Comparison of ENCODE assay signal across 11 cellular contexts in the genomic region with DNA sequence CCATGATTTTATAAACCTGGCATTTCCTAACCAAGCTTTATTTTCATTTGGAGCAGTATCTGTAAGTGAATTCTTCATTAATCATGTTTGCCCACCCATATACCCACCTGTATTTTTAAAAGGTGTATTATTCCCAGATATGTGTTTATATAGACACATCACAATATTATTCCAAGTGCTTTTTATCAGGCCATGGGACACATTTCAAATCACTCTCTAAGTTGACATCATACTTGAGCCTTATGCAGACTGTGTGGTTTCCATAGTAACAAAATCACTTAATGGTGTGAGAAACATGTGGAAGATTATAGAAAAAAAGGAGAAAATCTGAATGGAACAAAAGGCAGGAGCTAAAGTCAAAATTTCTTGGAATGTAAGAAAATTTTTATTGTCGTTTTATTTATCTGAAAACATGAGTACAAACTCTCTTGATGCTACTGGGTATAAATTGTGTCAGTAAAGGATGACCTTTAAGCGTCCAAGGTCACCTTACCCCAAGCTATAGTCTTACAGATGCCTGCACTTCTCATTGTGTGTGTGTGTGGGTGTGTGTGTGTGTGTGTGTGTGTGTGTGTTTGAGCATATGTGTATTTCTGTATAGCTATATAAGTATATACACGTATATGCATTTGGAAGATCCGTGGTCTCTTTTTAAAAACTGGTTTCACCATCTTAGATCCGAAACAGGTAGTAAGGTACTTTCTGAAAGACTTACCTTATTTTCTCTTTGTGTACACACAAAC.
DNase-seq lines count a peak whose midpoint lies in the region; ATAC-seq and TF ChIP-seq lines count a peak whose summit lies in the region.
"Had no signal": no experiment of that assay in that cellular context is flagged by ENCODE, and none has a peak within 500 bp of the region (broad histone marks: within the 10 kb centered on the region; RNA-seq: fewer than 3 reads in every experiment).

No MANE protein-coding gene starts in this region.

- no peaks in the 10 kb centered on the region for H3K27me3 Mint-ChIP-seq in CD8-positive, alpha-beta T cell (ENCODE audit: low read depth)
- no peaks in the 10 kb centered on the region for H3K27me3 Mint-ChIP-seq in chondrocyte (ENCODE audit: low read depth)

- CTCF ChIA-PET in CD8-positive, alpha-beta T cell (lab: Charles Lee), result interaction anchor here (0.7 to 2.2 kb wide), 12 partner anchors 10 to 237 kb away, joined by 3 to 12 read pairs (median 3); partner anchors contain the start of gene FYN

- H3K4me3 ChIP-seq in CD8-positive, alpha-beta T cell (ENCODE audit: low read depth, low read length), result no peak overlapping the region
- H3K4me3 ChIP-seq in neural cell (ENCODE audit: low read length) (peak overlapping the region; percentile 26), HAP-1 (no peak overlapping the region), mucosa of descending colon (no peak overlapping the region)

- peak overlapping the region; percentile 97 for H3K27ac Mint-ChIP-seq in CD8-positive, alpha-beta T cell
- H3K27ac Mint-ChIP-seq in chondrocyte (ENCODE audit: unreplicated experiment), result peak overlapping the region; percentile 98

- no peaks in the 10 kb centered on the region for H3K36me3 ChIP-seq in CD8-positive, alpha-beta T cell (ENCODE audit: insufficient read depth, low read length)
- no peaks in the 10 kb centered on the region for H3K36me3 ChIP-seq in neural cell (ENCODE audit: insufficient read depth, low read length)
- H3K36me3 ChIP-seq in HAP-1 (replicated peaks), result no peaks in the 10 kb centered on the region
- no peaks in the 10 kb centered on the region for H3K36me3 ChIP-seq in mucosa of descending colon (ENCODE audit: low read depth)

- no peak for DNase-seq in CD8-positive, alpha-beta T cell
- DNase-seq in NCI-H2171 treated with DMSO at 0.1 percent for 48 hours (lab: John Stamatoyannopoulos, UW) (peak; percentile 36), chondrocyte (ENCODE audit: low spot score) (no peak), HAP-1 (ENCODE audit: low spot score in 2 of 2) (no peak), mucosa of descending colon (no peak)
- DNase-seq: hippocampal formation, NCI-H1092, retina had no signal

- H3K27me3 ChIP-seq in CD8-positive, alpha-beta T cell (ENCODE audit: insufficient read depth, low read length), result no peaks in the 10 kb centered on the region
- H3K27me3 ChIP-seq in neural cell (ENCODE audit: insufficient read depth, low read depth, low read length), result no peaks in the 10 kb centered on the region
- H3K27me3 ChIP-seq in HAP-1 (ENCODE audit: low read depth), result peaks cover 6% of the 10 kb centered on the region; the same call in 1 of the 2 replicates

- peaks cover 77% of the 10 kb centered on the region for H3K4me1 Mint-ChIP-seq in CD8-positive, alpha-beta T cell (ENCODE audit: low read depth)
- peaks cover 36% of the 10 kb centered on the region for H3K4me1 Mint-ChIP-seq in chondrocyte (ENCODE audit: low read depth)

- H3K9ac ChIP-seq in neural cell (ENCODE audit: low read length), result peak overlapping the region; percentile 50

- H3K4me1 ChIP-seq in CD8-positive, alpha-beta T cell (ENCODE audit: insufficient read depth, low read length), result peaks cover 73% of the 10 kb centered on the region
- no peaks in the 10 kb centered on the region for H3K4me1 ChIP-seq in HAP-1
- H3K4me1 ChIP-seq in mucosa of descending colon (ENCODE audit: low read depth), result no peaks in the 10 kb centered on the region

- intact Hi-C loops in CD8-positive, alpha-beta T cell (cut with DNase I, micrococcal nuclease), result loop anchor here (1.0 to 5.0 kb wide), 4 partner anchors 15 to 1157 kb away; partner anchors contain the start of genes FYN (in 2 of the 2) and CDK19 (in 1 of the 2)
- intact Hi-C loops in mucosa of descending colon (cut with DNase I, micrococcal nuclease), result no loop called here

- peak overlapping the region; percentile 43 for H3K4me2 ChIP-seq in neural cell (ENCODE audit: low read length)

- in situ Hi-C loops in HAP-1 (cut with MboI; ENCODE audit: low sequenced_read_pairs), result no loop called here

- no peak for TF ChIP-seq RAD21 in neural cell (conservative IDR thresholded peaks at IDR 0.05)

- no peak for ATAC-seq in CD8-positive, alpha-beta T cell
- ATAC-seq in GM18909 (IDR thresholded peaks at IDR 0.05; ENCODE audit: poor library complexity, unreplicated experiment) (no peak), mucosa of descending colon (no peak), HG03457 (IDR thresholded peaks at IDR 0.05; ENCODE audit: unreplicated experiment) (no peak)

- H3K79me2 ChIP-seq in neural cell (replicated peaks; ENCODE audit: insufficient read depth, low read length), result no peaks in the 10 kb centered on the region

- H2AFZ ChIP-seq in neural cell (ENCODE audit: low read depth, low read length), result no peak overlapping the region

- H3K9me3 ChIP-seq in CD8-positive, alpha-beta T cell (ENCODE audit: low read length), result no peaks in the 10 kb centered on the region
- H3K9me3 ChIP-seq in neural cell (ENCODE audit: low read length), result no peaks in the 10 kb centered on the region
- no peaks in the 10 kb centered on the region for H3K9me3 ChIP-seq in HAP-1
- no peaks in the 10 kb centered on the region for H3K9me3 ChIP-seq in mucosa of descending colon

- POLR2A ChIA-PET in CD8-positive, alpha-beta T cell (lab: Charles Lee), result interaction anchor here (0.6 to 2.8 kb wide), 12 partner anchors 11 to 180 kb away, joined by 3 to 17 read pairs (median 4); partner anchors contain the start of gene FYN

- no peak for TF ChIP-seq CTCF in CD8-positive, alpha-beta T cell (IDR thresholded peaks at IDR 0.05)
- TF ChIP-seq CTCF in chondrocyte (IDR thresholded peaks at IDR 0.05), result no peak
- TF ChIP-seq CTCF in neural cell (IDR thresholded peaks at IDR 0.05; ENCODE audit: poor library complexity, severe bottlenecking), result no peak
- TF ChIP-seq CTCF in mucosa of descending colon (IDR thresholded peaks at IDR 0.05), result no peak

- H3K27ac ChIP-seq in CD8-positive, alpha-beta T cell (ENCODE audit: low read depth, low read length), result peak overlapping the region; percentile 78
- H3K27ac ChIP-seq in neural cell (ENCODE audit: low read length), result peak overlapping the region; percentile 85

- no peaks in the 10 kb centered on the region for H3K9me2 ChIP-seq in neural cell (ENCODE audit: insufficient read depth, low read length)

- H4K20me1 ChIP-seq in neural cell (ENCODE audit: insufficient read depth), result no peaks in the 10 kb centered on the region

- no peaks in the 10 kb centered on the region for H3F3A ChIP-seq in neural cell (ENCODE audit: insufficient read depth, low read length, poor library complexity, severe bottlenecking)

- H3K36me3 Mint-ChIP-seq in CD8-positive, alpha-beta T cell, result no peaks in the 10 kb centered on the region
- H3K36me3 Mint-ChIP-seq in chondrocyte (ENCODE audit: low read depth), result no peaks in the 10 kb centered on the region

- peak overlapping the region; percentile 56 for H3K4me3 Mint-ChIP-seq in CD8-positive, alpha-beta T cell
- peak overlapping the region; percentile 62 for H3K4me3 Mint-ChIP-seq in chondrocyte (ENCODE audit: unreplicated experiment)

- TF ChIP-seq EP300 in neural cell (conservative IDR thresholded peaks at IDR 0.05; ENCODE audit: poor library complexity, severe bottlenecking), result peak; percentile 64

- no peaks in the 10 kb centered on the region for H3K9me3 Mint-ChIP-seq in CD8-positive, alpha-beta T cell
- H3K9me3 Mint-ChIP-seq in chondrocyte (ENCODE audit: low read depth), result no peaks in the 10 kb centered on the region

TF ChIP-seq in neural cell, 6 proteins besides CTCF, POLR2A, EP300 and RAD21:
- peak; percentile 46 for TF ChIP-seq MXI1 (conservative IDR thresholded peaks at IDR 0.05; ENCODE audit: poor library complexity, severe bottlenecking)
- TF ChIP-seq, protein P1, sequence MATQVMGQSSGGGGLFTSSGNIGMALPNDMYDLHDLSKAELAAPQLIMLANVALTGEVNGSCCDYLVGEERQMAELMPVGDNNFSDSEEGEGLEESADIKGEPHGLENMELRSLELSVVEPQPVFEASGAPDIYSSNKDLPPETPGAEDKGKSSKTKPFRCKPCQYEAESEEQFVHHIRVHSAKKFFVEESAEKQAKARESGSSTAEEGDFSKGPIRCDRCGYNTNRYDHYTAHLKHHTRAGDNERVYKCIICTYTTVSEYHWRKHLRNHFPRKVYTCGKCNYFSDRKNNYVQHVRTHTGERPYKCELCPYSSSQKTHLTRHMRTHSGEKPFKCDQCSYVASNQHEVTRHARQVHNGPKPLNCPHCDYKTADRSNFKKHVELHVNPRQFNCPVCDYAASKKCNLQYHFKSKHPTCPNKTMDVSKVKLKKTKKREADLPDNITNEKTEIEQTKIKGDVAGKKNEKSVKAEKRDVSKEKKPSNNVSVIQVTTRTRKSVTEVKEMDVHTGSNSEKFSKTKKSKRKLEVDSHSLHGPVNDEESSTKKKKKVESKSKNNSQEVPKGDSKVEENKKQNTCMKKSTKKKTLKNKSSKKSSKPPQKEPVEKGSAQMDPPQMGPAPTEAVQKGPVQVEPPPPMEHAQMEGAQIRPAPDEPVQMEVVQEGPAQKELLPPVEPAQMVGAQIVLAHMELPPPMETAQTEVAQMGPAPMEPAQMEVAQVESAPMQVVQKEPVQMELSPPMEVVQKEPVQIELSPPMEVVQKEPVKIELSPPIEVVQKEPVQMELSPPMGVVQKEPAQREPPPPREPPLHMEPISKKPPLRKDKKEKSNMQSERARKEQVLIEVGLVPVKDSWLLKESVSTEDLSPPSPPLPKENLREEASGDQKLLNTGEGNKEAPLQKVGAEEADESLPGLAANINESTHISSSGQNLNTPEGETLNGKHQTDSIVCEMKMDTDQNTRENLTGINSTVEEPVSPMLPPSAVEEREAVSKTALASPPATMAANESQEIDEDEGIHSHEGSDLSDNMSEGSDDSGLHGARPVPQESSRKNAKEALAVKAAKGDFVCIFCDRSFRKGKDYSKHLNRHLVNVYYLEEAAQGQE (IDR thresholded peaks at IDR 0.05; ENCODE audit: borderline replicate concordance), result peak; percentile 21
- TF ChIP-seq EZH2 (IDR thresholded peaks at IDR 0.05; ENCODE audit: borderline replicate concordance, insufficient read depth, low read length, poor library complexity, severe bottlenecking), result no peak
- TF ChIP-seq SMC3 (conservative IDR thresholded peaks at IDR 0.05; ENCODE audit: poor library complexity), result peak; percentile 30
- TF ChIP-seq POLR2AphosphoS5 (IDR thresholded peaks at IDR 0.05), result peak; percentile 59
- TF ChIP-seq TAF1 (IDR thresholded peaks at IDR 0.05; ENCODE audit: low read depth), result no peak

Comparison
In these comparisons a context has a peak if more than half of its experiments do, and no peak if none do; other contexts are left out.
1. intact Hi-C loops: an anchor here in CD8-positive, alpha-beta T cell (1.0 to 5.0 kb wide); none called in mucosa of descending colon.